ENCODE assay signal across 1 cellular context in the genomic region with DNA sequence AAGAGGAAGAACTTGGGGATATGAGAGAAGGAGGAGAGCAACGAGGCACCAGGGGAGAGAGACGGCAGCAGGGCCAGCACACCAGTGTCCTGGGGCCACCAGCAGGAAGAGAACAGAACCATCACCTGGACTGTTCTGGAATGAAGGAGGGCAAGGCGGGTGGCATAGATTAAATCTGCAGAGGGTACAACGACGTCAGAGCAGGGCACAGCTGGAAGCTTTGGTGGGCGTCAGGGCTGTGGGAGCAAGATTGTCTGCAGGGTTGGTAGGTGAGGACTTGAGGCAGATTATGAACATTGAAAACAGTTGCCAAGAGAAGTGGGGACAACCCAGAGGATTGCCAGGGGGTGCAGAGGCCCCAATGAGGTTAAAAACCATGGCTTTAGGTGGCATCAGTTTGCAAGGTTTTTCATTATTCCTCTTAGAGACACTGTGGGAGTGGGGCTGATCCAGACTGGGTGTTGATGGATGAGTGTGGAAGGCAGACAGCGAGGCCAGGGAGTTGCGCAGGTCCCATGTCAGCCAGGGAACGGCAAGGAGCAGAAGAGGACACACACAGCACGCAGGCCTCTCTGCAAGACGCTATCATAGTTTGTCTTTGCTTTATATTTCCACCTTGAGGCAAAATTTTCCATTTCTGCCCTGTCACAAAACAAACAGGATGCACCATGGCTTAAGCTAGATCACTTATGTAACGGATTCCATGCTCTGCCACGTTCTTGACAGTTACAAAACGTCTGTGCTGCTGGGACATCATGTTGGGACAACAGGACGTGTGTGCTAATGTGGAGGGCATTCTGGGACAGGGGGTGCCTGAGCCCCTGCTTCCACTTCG.
TF ChIP-seq lines count a peak whose summit lies in the region.

No MANE protein-coding gene starts in this region.

TF ChIP-seq in H1, 55 proteins besides CTCF, POLR2A, EP300 and RAD21:
- TF ChIP-seq BRCA1 (IDR thresholded peaks at IDR 0.05; ENCODE audit: low read depth, low read length): no peak
- no peak for TF ChIP-seq RFX5 (IDR thresholded peaks at IDR 0.05; ENCODE audit: borderline replicate concordance, low read depth, low read length)
- no peak for TF ChIP-seq TEAD4 (IDR thresholded peaks at IDR 0.05; ENCODE audit: low read depth, low read length)
- no peak for TF ChIP-seq HDAC6 (IDR thresholded peaks at IDR 0.05; ENCODE audit: low read depth, low read length)
- TF ChIP-seq GABPA (IDR thresholded peaks at IDR 0.05; ENCODE audit: borderline replicate concordance, insufficient read depth, low read length): no peak
- no peak for TF ChIP-seq JUN (IDR thresholded peaks at IDR 0.05; ENCODE audit: low read depth, low read length)
